In genomic region chr2:126761981-126762878, GRCh38 we compare ENCODE assay signal across 12 cellular contexts.
A peak's percentile ranks its signal among the peaks of the same experiment; 100 is the strongest.
DNase-seq lines count a peak whose midpoint lies in the region; ATAC-seq and TF ChIP-seq lines count a peak whose summit lies in the region.
"Had no signal": no experiment of that assay in that cellular context is flagged by ENCODE, and none has a peak within 500 bp of the region (broad histone marks: within the 10 kb centered on the region; RNA-seq: fewer than 3 reads in every experiment).

No MANE protein-coding gene starts in this region.

- no peaks in the 10 kb centered on the region for H3K27me3 ChIP-seq in brain microvascular endothelial cell (replicated peaks)

- peaks cover 22% of the 10 kb centered on the region for H3K27me3 Mint-ChIP-seq in activated CD4-positive, alpha-beta T cell treated with anti-CD3 and anti-CD28 coated beads, Interleukin-2, amount 10 ng/mL, durations not matched to agents 24 days and 14 days
- no peaks in the 10 kb centered on the region for H3K27me3 Mint-ChIP-seq in activated naive CD8-positive, alpha-beta T cell treated with anti-CD3 and anti-CD28 coated beads, Interleukin-2, amount 50 U/mL, for 24 hours

- H3K4me3 Mint-ChIP-seq in activated CD4-positive, alpha-beta T cell treated with anti-CD3 and anti-CD28 coated beads, Interleukin-2, amount 10 ng/mL, durations not matched to agents 24 days and 14 days, result peak overlapping the region; percentile 67
- no peak overlapping the region for H3K4me3 Mint-ChIP-seq in activated naive CD8-positive, alpha-beta T cell treated with anti-CD3 and anti-CD28 coated beads, Interleukin-2, amount 50 U/mL, for 24 hours

- TF ChIP-seq CTCF in brain microvascular endothelial cell (IDR thresholded peaks at IDR 0.05; ENCODE audit: low read depth, low read length, missing control alignments), result no peak

- peak overlapping the region; percentile 49 for H3K27ac Mint-ChIP-seq in activated CD4-positive, alpha-beta T cell treated with anti-CD3 and anti-CD28 coated beads, Interleukin-2, amount 10 ng/mL, durations not matched to agents 24 days and 14 days
- H3K27ac Mint-ChIP-seq in activated naive CD8-positive, alpha-beta T cell treated with anti-CD3 and anti-CD28 coated beads, Interleukin-2, amount 50 U/mL, for 24 hours, result peak overlapping the region; percentile 57

- DNase-seq in activated CD4-positive, alpha-beta T cell treated with anti-CD3 and anti-CD28 coated beads, Interleukin-2, amount 10 ng/mL, durations not matched to agents 24 days and 14 days, result peak; percentile 86
- peak; percentile 51 for DNase-seq in activated naive CD8-positive, alpha-beta T cell treated with anti-CD3 and anti-CD28 coated beads, Interleukin-2, amount 50 U/mL, for 24 hours
- peak; percentile 35 to 45 for DNase-seq in stimulated activated CD8-positive, alpha-beta memory T cell treated with anti-CD3 and anti-CD28 coated beads, Interleukin-7, amount 100 ng/mL, for 4 hours (ENCODE audit: low read depth in 2 of 2)
- DNase-seq in H4 (ENCODE audit: low spot score), result no peak
- no peak for DNase-seq in brain microvascular endothelial cell
- DNase-seq: DMS79 treated with DMSO at 0.1 percent for 48 hours, IMR-90, NCI-H345 had no signal

- peaks cover 33% of the 10 kb centered on the region for H3K4me1 Mint-ChIP-seq in activated CD4-positive, alpha-beta T cell treated with anti-CD3 and anti-CD28 coated beads, Interleukin-2, amount 10 ng/mL, durations not matched to agents 24 days and 14 days
- H3K4me1 Mint-ChIP-seq in activated naive CD8-positive, alpha-beta T cell treated with anti-CD3 and anti-CD28 coated beads, Interleukin-2, amount 50 U/mL, for 24 hours, result peaks cover 45% of the 10 kb centered on the region

- intact Hi-C loops in activated CD4-positive, alpha-beta T cell treated with anti-CD3 and anti-CD28 coated beads, Interleukin-2, amount 10 ng/mL, durations not matched to agents 24 days and 14 days (cut with micrococcal nuclease), result loop anchor here (5.0 kb wide), 1 partner anchor 105 kb away; the partner anchor contains the start of gene GYPC

- H3K36me3 Mint-ChIP-seq in activated CD4-positive, alpha-beta T cell treated with anti-CD3 and anti-CD28 coated beads, Interleukin-2, amount 10 ng/mL, durations not matched to agents 24 days and 14 days (ENCODE audit: low read depth), result no peaks in the 10 kb centered on the region
- no peaks in the 10 kb centered on the region for H3K36me3 Mint-ChIP-seq in activated naive CD8-positive, alpha-beta T cell treated with anti-CD3 and anti-CD28 coated beads, Interleukin-2, amount 50 U/mL, for 24 hours (ENCODE audit: low read depth)

- peak; percentile 57 for ATAC-seq in GM21360 (IDR thresholded peaks at IDR 0.05; ENCODE audit: unreplicated experiment)
- ATAC-seq in activated naive CD8-positive, alpha-beta T cell treated with anti-CD3 and anti-CD28 coated beads, Interleukin-2, amount 50 U/mL, for 24 hours, result peak; percentile 90
- ATAC-seq in GM21723 (IDR thresholded peaks at IDR 0.05; ENCODE audit: unreplicated experiment), result no peak
- ATAC-seq: esophagus mucosa had no signal

- no peaks in the 10 kb centered on the region for H3K36me3 ChIP-seq in brain microvascular endothelial cell (replicated peaks)

- no peak overlapping the region for H3K27ac ChIP-seq in brain microvascular endothelial cell
- H3K27ac ChIP-seq: SK-N-MC had no signal

- in situ Hi-C loops in brain microvascular endothelial cell (cut with HindIII; ENCODE audit: low pct_ligation_motif_present, low sequenced_read_pairs), result no loop called here

- H3K4me3 ChIP-seq in brain microvascular endothelial cell (ENCODE audit: low read depth, low read length), result no peak overlapping the region
- H3K4me3 ChIP-seq: SK-N-MC had no signal

- H3K9me3 Mint-ChIP-seq in activated CD4-positive, alpha-beta T cell treated with anti-CD3 and anti-CD28 coated beads, Interleukin-2, amount 10 ng/mL, durations not matched to agents 24 days and 14 days, result no peaks in the 10 kb centered on the region
- no peaks in the 10 kb centered on the region for H3K9me3 Mint-ChIP-seq in activated naive CD8-positive, alpha-beta T cell treated with anti-CD3 and anti-CD28 coated beads, Interleukin-2, amount 50 U/mL, for 24 hours

Comparison
In these comparisons a context has a peak if more than half of its experiments do, and no peak if none do; other contexts are left out.
1. DNase-seq: peak in activated CD4-positive, alpha-beta T cell treated with anti-CD3 and anti-CD28 coated beads, Interleukin-2, amount 10 ng/mL, durations not matched to agents 24 days and 14 days (single experiment), activated naive CD8-positive, alpha-beta T cell treated with anti-CD3 and anti-CD28 coated beads, Interleukin-2, amount 50 U/mL, for 24 hours (single experiment) and stimulated activated CD8-positive, alpha-beta memory T cell treated with anti-CD3 and anti-CD28 coated beads, Interleukin-7, amount 100 ng/mL, for 4 hours (2 of 2); none in H4 (single experiment) and brain microvascular endothelial cell (single experiment).